Comparison of ENCODE assay signal across 1 cellular context in the genomic region with DNA sequence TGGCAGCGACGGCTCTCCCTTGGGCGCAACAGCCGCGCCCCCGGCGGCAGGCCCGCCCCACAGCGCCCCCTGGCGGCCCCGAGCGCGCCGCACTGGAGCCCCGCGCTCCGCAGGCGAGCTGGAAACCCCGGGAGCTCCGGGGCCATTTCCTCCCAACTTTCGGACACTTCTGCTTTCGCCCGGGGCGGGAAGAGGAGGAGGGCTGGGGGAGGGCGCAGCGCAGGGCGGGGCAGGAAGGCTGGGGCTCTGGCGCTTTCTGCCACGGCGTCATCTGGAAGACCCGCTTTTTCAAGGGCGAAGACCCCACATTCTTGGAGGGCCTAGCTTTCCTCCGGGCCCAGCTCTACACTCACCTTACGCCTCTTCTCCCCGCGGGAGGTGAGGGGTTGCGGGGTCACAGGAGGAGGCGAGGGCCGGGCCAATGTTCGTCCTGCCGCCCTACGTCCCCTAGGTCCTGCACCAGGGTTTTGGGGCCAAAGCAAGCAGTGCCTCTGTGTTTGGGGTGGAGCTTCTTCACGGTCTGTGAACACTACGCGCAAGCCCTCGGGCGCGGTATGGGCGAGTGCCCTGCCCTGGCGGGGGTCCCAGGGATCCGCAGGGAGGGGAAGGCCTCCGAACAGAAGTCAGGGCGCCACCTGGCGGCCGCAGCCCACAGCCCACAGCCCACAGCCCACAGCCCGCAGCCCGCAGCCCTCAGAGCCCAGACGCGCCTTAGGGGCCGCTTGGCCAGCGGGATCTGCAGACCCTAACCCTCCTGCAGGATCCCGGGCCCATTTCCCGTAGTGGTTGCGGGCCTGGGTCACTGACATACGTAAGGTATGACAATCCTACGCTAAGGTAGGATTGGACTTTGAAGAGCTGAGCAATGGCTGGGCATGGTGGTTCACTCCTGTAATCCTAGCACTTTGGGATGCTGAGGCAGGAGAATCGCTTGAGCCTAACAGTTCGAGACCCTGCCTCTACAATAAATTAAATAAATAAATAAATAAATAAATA.
A peak's percentile ranks its signal among the peaks of the same experiment; 100 is the strongest.
TF ChIP-seq lines count a peak whose summit lies in the region.

No MANE protein-coding gene starts in this region.

TF ChIP-seq in SK-N-SH, 30 proteins besides CTCF, POLR2A, EP300 and RAD21 (continued from another document):
- TF ChIP-seq, protein P1, sequence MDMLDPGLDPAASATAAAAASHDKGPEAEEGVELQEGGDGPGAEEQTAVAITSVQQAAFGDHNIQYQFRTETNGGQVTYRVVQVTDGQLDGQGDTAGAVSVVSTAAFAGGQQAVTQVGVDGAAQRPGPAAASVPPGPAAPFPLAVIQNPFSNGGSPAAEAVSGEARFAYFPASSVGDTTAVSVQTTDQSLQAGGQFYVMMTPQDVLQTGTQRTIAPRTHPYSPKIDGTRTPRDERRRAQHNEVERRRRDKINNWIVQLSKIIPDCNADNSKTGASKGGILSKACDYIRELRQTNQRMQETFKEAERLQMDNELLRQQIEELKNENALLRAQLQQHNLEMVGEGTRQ (IDR thresholded peaks at IDR 0.05; ENCODE audit: borderline replicate concordance, low read depth, low read length), result no peak
- peak; percentile 48 for TF ChIP-seq TAF1 (IDR thresholded peaks at IDR 0.05; ENCODE audit: borderline replicate concordance, low read depth, low read length)
TF ChIP-seq in SK-N-SH: peak in this region for 4.
